13 cellular contexts compared by ENCODE assay signal in genomic region chr10:102620615-102621417, GRCh38. TPM values are rescaled to one million over a fixed set of nuclear protein-coding genes. Genes with fewer than 3 reads are reported as not detected.
DNase-seq lines count a peak whose midpoint lies in the region; ATAC-seq and TF ChIP-seq lines count a peak whose summit lies in the region.
"Had no signal": no experiment of that assay in that cellular context is flagged by ENCODE, and none has a peak within 500 bp of the region (broad histone marks: within the 10 kb centered on the region; RNA-seq: fewer than 3 reads in every experiment).

No MANE protein-coding gene starts in this region.

- no peaks in the 10 kb centered on the region for H3K9me3 Mint-ChIP-seq in endothelial cell (ENCODE audit: unreplicated experiment)
- no peaks in the 10 kb centered on the region for H3K9me3 Mint-ChIP-seq in CD8-positive, alpha-beta memory T cell

- H3K27ac ChIP-seq in RWPE2 (ENCODE audit: poor library complexity, severe bottlenecking) (peak overlapping the region; percentile 22), mesendoderm (ENCODE audit: low read depth, low read length) (no peak overlapping the region), substantia nigra (ENCODE audit: low read depth, low read length, poor library complexity, severe bottlenecking) (peak overlapping the region; percentile 88)
- no peak overlapping the region for H3K27ac ChIP-seq in CD8-positive, alpha-beta memory T cell (ENCODE audit: low read depth, low read length)
- H3K27ac ChIP-seq: body of pancreas had no signal

- TF ChIP-seq CTCF in RWPE2 (IDR thresholded peaks at IDR 0.05; ENCODE audit: poor library complexity, severe bottlenecking), result no peak
- TF ChIP-seq CTCF in endothelial cell (IDR thresholded peaks at IDR 0.05; ENCODE audit: unreplicated experiment), result no peak

- H2BK120ac ChIP-seq in mesendoderm (ENCODE audit: low read depth, low read length), result no peak overlapping the region

- no CpG with 5 or more reads among the region's 14 CpGs for WGBS in mesendoderm (ENCODE audit: extremely low coverage, insufficient coverage, low lambda C conversion rate)

- H3K4me1 Mint-ChIP-seq in endothelial cell (ENCODE audit: unreplicated experiment), result peaks cover 43% of the 10 kb centered on the region
- no peaks in the 10 kb centered on the region for H3K4me1 Mint-ChIP-seq in CD8-positive, alpha-beta memory T cell

- no peak overlapping the region for H3K27ac Mint-ChIP-seq in endothelial cell (ENCODE audit: unreplicated experiment)
- peak overlapping the region in 2 of 8 donors; percentile 56 to 63 for H3K27ac Mint-ChIP-seq in CD8-positive, alpha-beta memory T cell

- POLR2A ChIA-PET in CD8-positive, alpha-beta memory T cell (lab: Charles Lee), result interaction anchor here (0.6 kb wide), 1 partner anchor 91 kb away, joined by 3 read pairs; no protein-coding TSS in a partner anchor

- no peaks in the 10 kb centered on the region for H3K9me3 ChIP-seq in RWPE2 (ENCODE audit: severe bottlenecking)
- no peaks in the 10 kb centered on the region for H3K9me3 ChIP-seq in CD8-positive, alpha-beta memory T cell (ENCODE audit: low read length)
- H3K9me3 ChIP-seq: body of pancreas had no signal

- H3K9ac ChIP-seq in mesendoderm (ENCODE audit: low read length), result no peak overlapping the region

- peak overlapping the region; percentile 42 for H3K4me3 Mint-ChIP-seq in endothelial cell (ENCODE audit: unreplicated experiment)
- H3K4me3 Mint-ChIP-seq in CD8-positive, alpha-beta memory T cell, result peak overlapping the region in 1 of 7 donors; percentile 29

- no peak overlapping the region for H2BK5ac ChIP-seq in mesendoderm (ENCODE audit: low read length)

- H3K4me1 ChIP-seq in RWPE2 (ENCODE audit: insufficient read depth, poor library complexity, severe bottlenecking) (peaks cover 14% of the 10 kb centered on the region), mesendoderm (ENCODE audit: control insufficient read depth, low read depth, low read length) (peaks cover 2% of the 10 kb centered on the region)
- no peaks in the 10 kb centered on the region for H3K4me1 ChIP-seq in CD8-positive, alpha-beta memory T cell (ENCODE audit: insufficient read depth, low read length)

- DNase-seq in RWPE2 (ENCODE audit: low spot score) (no peak), endothelial cell (ENCODE audit: low spot score) (no peak), mesendoderm (peak; percentile 63), substantia nigra (lab: John Stamatoyannopoulos, UW) (no peak), GF-D8 (lab: John Stamatoyannopoulos, UW) (no peak)
- no peak for DNase-seq in CD8-positive, alpha-beta memory T cell
- DNase-seq in stimulated activated CD4-positive, alpha-beta T cell treated with anti-CD3 and anti-CD28 coated beads, Interleukin-15, amount 100 ng/mL, for 24 hours, result no peak
- DNase-seq: body of pancreas, COR-L47, HCEC 1CT, NCI-H2029 treated with DMSO at 0.1 percent for 48 hours, T-helper 9 cell had no signal

- no peak overlapping the region for H3K4ac ChIP-seq in mesendoderm (ENCODE audit: low read depth, low read length)

- no peak overlapping the region for H3K4me2 ChIP-seq in mesendoderm (ENCODE audit: low read length)

- peaks cover 17% of the 10 kb centered on the region for H3K27me3 Mint-ChIP-seq in endothelial cell (ENCODE audit: unreplicated experiment)
- H3K27me3 Mint-ChIP-seq in CD8-positive, alpha-beta memory T cell, result no peaks in the 10 kb centered on the region

- no peak overlapping the region for H3K18ac ChIP-seq in mesendoderm (ENCODE audit: low read length)

- CTCF ChIA-PET in CD8-positive, alpha-beta memory T cell (lab: Charles Lee), result no interaction called here

- no peak overlapping the region for H2AK5ac ChIP-seq in mesendoderm (ENCODE audit: low read length)

- no peak overlapping the region for H4K5ac ChIP-seq in mesendoderm (ENCODE audit: low read length)

- no peaks in the 10 kb centered on the region for H3K36me3 ChIP-seq in RWPE2 (ENCODE audit: low read depth)
- no peaks in the 10 kb centered on the region for H3K36me3 ChIP-seq in mesendoderm (ENCODE audit: control insufficient read depth, insufficient read depth, low read length)
- H3K36me3 ChIP-seq in CD8-positive, alpha-beta memory T cell (ENCODE audit: insufficient read depth, low read length), result peaks cover 10% of the 10 kb centered on the region

- no peaks in the 10 kb centered on the region for H3K79me2 ChIP-seq in mesendoderm (ENCODE audit: control insufficient read depth, insufficient read depth, low read length)

- H3K56ac ChIP-seq in mesendoderm (ENCODE audit: low read length), result no peak overlapping the region

- H3K23ac ChIP-seq in mesendoderm (ENCODE audit: low read length), result no peak overlapping the region

- H3K27me3 ChIP-seq in RWPE2 (ENCODE audit: insufficient read depth, poor library complexity, severe bottlenecking) (no peaks in the 10 kb centered on the region), mesendoderm (ENCODE audit: insufficient read depth, low read length, poor library complexity) (no peaks in the 10 kb centered on the region)
- no peaks in the 10 kb centered on the region for H3K27me3 ChIP-seq in CD8-positive, alpha-beta memory T cell (ENCODE audit: insufficient read depth, low read length, poor library complexity, severe bottlenecking)
- H3K27me3 ChIP-seq: body of pancreas had no signal

- peaks cover 36% of the 10 kb centered on the region for H3K36me3 Mint-ChIP-seq in endothelial cell (ENCODE audit: low read depth, unreplicated experiment)
- H3K36me3 Mint-ChIP-seq in CD8-positive, alpha-beta memory T cell, result peaks cover 0 to 45% (median 8%) of the 10 kb centered on the region in 3 donors

- H3K4me3 ChIP-seq in RWPE2 (ENCODE audit: severe bottlenecking), result no peak overlapping the region
- no peak overlapping the region for H3K4me3 ChIP-seq in mesendoderm (ENCODE audit: low read length)
- no peak overlapping the region for H3K4me3 ChIP-seq in CD8-positive, alpha-beta memory T cell (ENCODE audit: low read length)
- H3K4me3 ChIP-seq: body of pancreas had no signal

- no peak for ATAC-seq in RWPE2 (ENCODE audit: low read depth)
- no peak for ATAC-seq in GM19324 (IDR thresholded peaks at IDR 0.05; ENCODE audit: low FRiP score, unreplicated experiment)
- ATAC-seq: body of pancreas had no signal

- no peak overlapping the region for H4K8ac ChIP-seq in mesendoderm (ENCODE audit: low read depth, low read length)

- no peaks in the 10 kb centered on the region for H3K79me1 ChIP-seq in mesendoderm (ENCODE audit: low read length)

- no peak overlapping the region for H2BK15ac ChIP-seq in mesendoderm (replicated peaks; ENCODE audit: low read depth)

RNA-seq across cellular contexts. Expression of gene TRIM8, which starts 23.5 kb away (rescaled TPM):
- total RNA-seq in endothelial cell (ENCODE audit: unreplicated experiment), result 219 TPM
- polyA plus RNA-seq in mesendoderm (2013, experiment 1 of 2), result 22.6 TPM
- 23.2 TPM for polyA plus RNA-seq in mesendoderm (2013, experiment 2 of 2)
- total RNA-seq in CD8-positive, alpha-beta memory T cell, result 10 to 100 TPM; 72.0 to 74.5 TPM
- 63.9 TPM for polyA plus RNA-seq in CD8-positive, alpha-beta memory T cell

Comparison
In these comparisons a context has a peak if more than half of its experiments do, and no peak if none do; other contexts are left out.
1. H3K27ac ChIP-seq: peak in RWPE2 (single experiment) and substantia nigra (single experiment); none in mesendoderm (single experiment) and CD8-positive, alpha-beta memory T cell (single experiment).